ENCODE assay signal across 1 cellular context in the genomic region with DNA sequence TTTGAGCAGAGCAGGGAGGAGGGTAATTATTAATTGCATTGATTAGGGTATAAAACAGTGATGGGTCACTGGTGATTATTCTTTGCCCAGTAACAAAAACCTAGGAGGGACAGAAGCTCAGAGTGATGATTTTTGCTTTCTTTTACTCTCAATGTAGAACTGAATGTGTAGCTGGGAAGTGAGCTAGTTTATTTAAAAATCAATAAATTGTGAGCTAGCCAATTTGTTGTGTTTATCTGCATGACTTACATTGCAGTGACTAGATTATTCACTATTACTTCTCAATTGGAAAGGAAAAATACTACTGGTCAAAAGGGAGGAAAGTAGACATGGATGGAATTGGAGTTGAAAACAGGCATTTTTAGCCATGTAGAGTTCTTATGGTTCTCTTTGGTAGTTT.
TF ChIP-seq lines count a peak whose summit lies in the region.

No MANE protein-coding gene starts in this region.

TF ChIP-seq in GM12878, 131 proteins besides CTCF, POLR2A, EP300 and RAD21 (continued from another document):
- TF ChIP-seq PKNOX1 (IDR thresholded peaks at IDR 0.05) (no peak), GATAD2B (conservative IDR thresholded peaks at IDR 0.05; ENCODE audit: low read depth) (no peak), KAT2A (conservative IDR thresholded peaks at IDR 0.05; ENCODE audit: control insufficient read depth, low read depth, low read length) (no peak), CREB1 (IDR thresholded peaks at IDR 0.05; ENCODE audit: low read depth) (no peak), BCL3 (IDR thresholded peaks at IDR 0.05; ENCODE audit: borderline replicate concordance, insufficient read depth, low read depth, low read length, poor library complexity, severe bottlenecking) (no peak), RAD51 (IDR thresholded peaks at IDR 0.05) (no peak), GABPA (IDR thresholded peaks at IDR 0.05; ENCODE audit: low read depth) (no peak), CHD2 (IDR thresholded peaks at IDR 0.05; ENCODE audit: borderline replicate concordance, low read depth, low read length) (no peak), MEF2A (IDR thresholded peaks at IDR 0.05; ENCODE audit: insufficient read depth, low read depth, low read length) (no peak), IKZF2 (IDR thresholded peaks at IDR 0.05) (no peak), USF1 (IDR thresholded peaks at IDR 0.05; ENCODE audit: borderline replicate concordance, extremely low read length, insufficient read depth, low read depth, low read length) (no peak)
- TF ChIP-seq, protein P1, sequence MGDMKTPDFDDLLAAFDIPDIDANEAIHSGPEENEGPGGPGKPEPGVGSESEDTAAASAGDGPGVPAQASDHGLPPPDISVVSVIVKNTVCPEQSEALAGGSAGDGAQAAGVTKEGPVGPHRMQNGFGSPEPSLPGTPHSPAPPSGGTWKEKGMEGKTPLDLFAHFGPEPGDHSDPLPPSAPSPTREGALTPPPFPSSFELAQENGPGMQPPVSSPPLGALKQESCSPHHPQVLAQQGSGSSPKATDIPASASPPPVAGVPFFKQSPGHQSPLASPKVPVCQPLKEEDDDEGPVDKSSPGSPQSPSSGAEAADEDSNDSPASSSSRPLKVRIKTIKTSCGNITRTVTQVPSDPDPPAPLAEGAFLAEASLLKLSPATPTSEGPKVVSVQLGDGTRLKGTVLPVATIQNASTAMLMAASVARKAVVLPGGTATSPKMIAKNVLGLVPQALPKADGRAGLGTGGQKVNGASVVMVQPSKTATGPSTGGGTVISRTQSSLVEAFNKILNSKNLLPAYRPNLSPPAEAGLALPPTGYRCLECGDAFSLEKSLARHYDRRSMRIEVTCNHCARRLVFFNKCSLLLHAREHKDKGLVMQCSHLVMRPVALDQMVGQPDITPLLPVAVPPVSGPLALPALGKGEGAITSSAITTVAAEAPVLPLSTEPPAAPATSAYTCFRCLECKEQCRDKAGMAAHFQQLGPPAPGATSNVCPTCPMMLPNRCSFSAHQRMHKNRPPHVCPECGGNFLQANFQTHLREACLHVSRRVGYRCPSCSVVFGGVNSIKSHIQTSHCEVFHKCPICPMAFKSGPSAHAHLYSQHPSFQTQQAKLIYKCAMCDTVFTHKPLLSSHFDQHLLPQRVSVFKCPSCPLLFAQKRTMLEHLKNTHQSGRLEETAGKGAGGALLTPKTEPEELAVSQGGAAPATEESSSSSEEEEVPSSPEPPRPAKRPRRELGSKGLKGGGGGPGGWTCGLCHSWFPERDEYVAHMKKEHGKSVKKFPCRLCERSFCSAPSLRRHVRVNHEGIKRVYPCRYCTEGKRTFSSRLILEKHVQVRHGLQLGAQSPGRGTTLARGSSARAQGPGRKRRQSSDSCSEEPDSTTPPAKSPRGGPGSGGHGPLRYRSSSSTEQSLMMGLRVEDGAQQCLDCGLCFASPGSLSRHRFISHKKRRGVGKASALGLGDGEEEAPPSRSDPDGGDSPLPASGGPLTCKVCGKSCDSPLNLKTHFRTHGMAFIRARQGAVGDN (IDR thresholded peaks at IDR 0.05): no peak
